ENCODE assay signal across 34 cellular contexts in genomic region chr1:231329483-231329882, GRCh38.
"Had no signal": no experiment of that assay in that cellular context is flagged by ENCODE, and none has a peak within 500 bp of the region (broad histone marks: within the 10 kb centered on the region; RNA-seq: fewer than 3 reads in every experiment).

No MANE protein-coding gene starts in this region.

- H3K27ac ChIP-seq: adrenal gland, body of pancreas, esophagus muscularis mucosa, foreskin keratinocyte, gastrocnemius medialis, heart left ventricle, WERI-Rb-1 had no signal

- H3K4me3 ChIP-seq: adrenal gland, body of pancreas, esophagus muscularis mucosa, gastrocnemius medialis, heart left ventricle had no signal

- H3K27ac Mint-ChIP-seq: activated B cell treated with CpG ODN at 0.5 μM for 24 hours; activated CD8-positive, alpha-beta T cell treated with anti-CD3 and anti-CD28 coated beads for 36 hours; activated naive CD4-positive, alpha-beta T cell treated with anti-CD3 and anti-CD28 coated beads for 36 hours; activated naive CD4-positive, alpha-beta T cell treated with anti-CD3 and anti-CD28 coated beads, Interleukin-2, amount 50 U/mL, for 24 hours; activated naive CD8-positive, alpha-beta T cell treated with anti-CD3 and anti-CD28 coated beads for 36 hours; activated T-helper 1 cell treated with anti-CD3 and anti-CD28 coated beads, Interleukin-12 subunit alpha, Interleukin-12 subunit beta, Interleukin-2, Interleukin-4 antibody, amounts not matched to agents 30 ng/mL and 10 ng/mL and 1 ng/mL, durations not matched to agents 14 hours and 24 hours and 36 hours; activated T-helper 2 cell treated with anti-CD3 and anti-CD28 coated beads, Interferon-gamma antibody, Interleukin-2, Interleukin-4, amounts not matched to agents 10 μg/mL and 5 μg/mL and 100 μg/mL, durations not matched to agents 14 hours and 24 hours and 36 hours; T-helper 17 cell; T-helper 2 cell treated with Interferon-gamma antibody and Interleukin-4, amounts not matched to agents 5 μg/mL and 100 μg/mL, for 36 hours had no signal

- H3K27me3 Mint-ChIP-seq: activated B cell treated with CpG ODN at 0.5 μM for 24 hours; activated CD8-positive, alpha-beta T cell treated with anti-CD3 and anti-CD28 coated beads for 36 hours; activated naive CD4-positive, alpha-beta T cell treated with anti-CD3 and anti-CD28 coated beads, Interleukin-2, amount 50 U/mL, for 24 hours; activated naive CD8-positive, alpha-beta T cell treated with anti-CD3 and anti-CD28 coated beads for 36 hours; activated naive CD8-positive, alpha-beta T cell treated with anti-CD3 and anti-CD28 coated beads, Interleukin-2, amount 50 U/mL, for 24 hours; effector memory CD8-positive, alpha-beta T cell; T-helper 17 cell had no signal

- H3K9me3 Mint-ChIP-seq: activated B cell treated with CpG ODN at 0.5 μM for 24 hours; activated naive CD4-positive, alpha-beta T cell treated with anti-CD3 and anti-CD28 coated beads, Interleukin-2, amount 50 U/mL, for 24 hours; activated naive CD8-positive, alpha-beta T cell treated with anti-CD3 and anti-CD28 coated beads, Interleukin-2, amount 50 U/mL, for 24 hours; activated T-helper 1 cell treated with anti-CD3 and anti-CD28 coated beads, Interleukin-12 subunit alpha, Interleukin-12 subunit beta, Interleukin-2, Interleukin-4 antibody, amounts not matched to agents 30 ng/mL and 10 ng/mL and 1 ng/mL, durations not matched to agents 14 hours and 24 hours and 36 hours; activated T-helper 2 cell treated with anti-CD3 and anti-CD28 coated beads, Interferon-gamma antibody, Interleukin-2, Interleukin-4, amounts not matched to agents 10 μg/mL and 5 μg/mL and 100 μg/mL, durations not matched to agents 14 hours and 24 hours and 36 hours; effector memory CD8-positive, alpha-beta T cell; T-helper 2 cell treated with Interferon-gamma antibody and Interleukin-4, amounts not matched to agents 5 μg/mL and 100 μg/mL, for 36 hours had no signal

- H3K4me1 ChIP-seq: foreskin keratinocyte had no signal

- H3K36me3 ChIP-seq: adrenal gland, gastrocnemius medialis had no signal

- DNase-seq: activated B cell treated with CpG ODN at 0.5 μM for 24 hours; activated CD4-positive, alpha-beta T cell treated with anti-CD3 and anti-CD28 coated beads for 48 hours; activated CD4-positive, alpha-beta T cell treated with anti-CD3 and anti-CD28 coated beads, Interleukin-2, amount 50 U/mL, for 1 hour; activated CD4-positive, alpha-beta T cell treated with anti-CD3 and anti-CD28 coated beads, Interleukin-2, amount 50 U/mL, for 48 hours; activated CD8-positive, alpha-beta memory T cell treated with anti-CD3 and anti-CD28 coated beads for 24 hours; activated CD8-positive, alpha-beta T cell treated with anti-CD3 and anti-CD28 coated beads for 36 hours; activated effector memory CD4-positive, alpha-beta T cell treated with anti-CD3 and anti-CD28 coated beads, Interleukin-2, amount 50 U/mL, for 16 hours; activated naive CD4-positive, alpha-beta T cell treated with anti-CD3 and anti-CD28 coated beads for 36 hours; activated naive CD8-positive, alpha-beta T cell treated with anti-CD3 and anti-CD28 coated beads for 36 hours; activated naive CD8-positive, alpha-beta T cell treated with anti-CD3 and anti-CD28 coated beads, Interleukin-2, amount 50 U/mL, for 24 hours; activated T-cell treated with anti-CD3 and anti-CD28 coated beads, Interleukin-2, amount 50 U/mL, for 48 hours; adrenal gland; amygdala; aorta; body of pancreas; caudate nucleus; cortex of kidney; dermis blood vessel endothelial cell; effector CD4-positive, alpha-beta T cell; effector memory CD8-positive, alpha-beta T cell; erythroblast; foreskin keratinocyte; gastrocnemius medialis; glutamatergic neuron; heart left ventricle; T-helper 17 cell; T1000; WERI-Rb-1 had no signal

- ATAC-seq: activated CD4-positive, CD25-positive, alpha-beta regulatory T cell treated with anti-CD3 and anti-CD28 coated beads, Interleukin-2, amount 50 U/mL, for 24 hours; activated CD8-positive, alpha-beta T cell treated with anti-CD3 and anti-CD28 coated beads for 36 hours; activated naive CD8-positive, alpha-beta T cell treated with anti-CD3 and anti-CD28 coated beads, Interleukin-2, amount 50 U/mL, for 24 hours; body of pancreas; effector memory CD8-positive, alpha-beta T cell; foreskin keratinocyte; gastrocnemius medialis; heart left ventricle; T-helper 17 cell had no signal

- H3K9me3 ChIP-seq: adrenal gland, body of pancreas, esophagus muscularis mucosa, gastrocnemius medialis, heart left ventricle had no signal

- H3K4me3 Mint-ChIP-seq: activated B cell treated with CpG ODN at 0.5 μM for 24 hours; activated CD8-positive, alpha-beta T cell treated with anti-CD3 and anti-CD28 coated beads for 36 hours; activated naive CD4-positive, alpha-beta T cell treated with anti-CD3 and anti-CD28 coated beads for 36 hours; activated naive CD4-positive, alpha-beta T cell treated with anti-CD3 and anti-CD28 coated beads, Interleukin-2, amount 50 U/mL, for 24 hours; activated naive CD8-positive, alpha-beta T cell treated with anti-CD3 and anti-CD28 coated beads for 36 hours; activated naive CD8-positive, alpha-beta T cell treated with anti-CD3 and anti-CD28 coated beads, Interleukin-2, amount 50 U/mL, for 24 hours; activated T-helper 1 cell treated with anti-CD3 and anti-CD28 coated beads, Interleukin-12 subunit alpha, Interleukin-12 subunit beta, Interleukin-2, Interleukin-4 antibody, amounts not matched to agents 30 ng/mL and 10 ng/mL and 1 ng/mL, durations not matched to agents 14 hours and 24 hours and 36 hours; effector memory CD8-positive, alpha-beta T cell; T-helper 17 cell; T-helper 2 cell treated with Interferon-gamma antibody and Interleukin-4, amounts not matched to agents 5 μg/mL and 100 μg/mL, for 36 hours had no signal
